Comparison of ENCODE assay signal across 16 cellular contexts in the genomic region with DNA sequence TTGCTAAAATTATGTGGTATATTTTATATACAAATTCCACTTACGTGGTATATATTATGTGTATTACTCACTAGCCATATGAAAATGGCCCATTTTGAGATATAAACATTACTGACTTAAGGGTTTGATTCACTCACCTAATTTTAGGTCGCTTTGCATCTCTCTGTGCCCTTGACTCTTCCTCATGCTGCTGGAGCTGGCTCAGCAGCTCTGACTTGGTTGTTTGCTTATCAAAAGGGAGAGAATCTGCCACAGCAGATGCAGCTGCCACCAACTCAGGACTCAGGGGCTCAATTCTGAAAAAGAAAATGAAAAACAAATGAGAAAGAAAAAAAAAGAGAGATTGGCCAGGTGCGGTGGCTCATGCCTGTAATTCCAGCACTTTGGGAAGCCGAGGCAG.
"Had no signal": no experiment of that assay in that cellular context is flagged by ENCODE, and none has a peak within 500 bp of the region (broad histone marks: within the 10 kb centered on the region; RNA-seq: fewer than 3 reads in every experiment).

No MANE protein-coding gene starts in this region.

- H3K9me3 Mint-ChIP-seq: activated CD4-positive, alpha-beta memory T cell treated with anti-CD3 and anti-CD28 coated beads for 36 hours; memory B cell; nephron progenitor cell; stimulated activated naive B cell treated with anti-CD40 and anti-IgM and Interleukin-4, amounts not matched to agents 10 μg/mL and 1 μg/mL and 100 μg/mL, for 72 hours had no signal

- H3K27me3 ChIP-seq: heart right ventricle, left lung, tibial nerve, vagina had no signal

- H3K27me3 Mint-ChIP-seq: activated CD4-positive, alpha-beta memory T cell treated with anti-CD3 and anti-CD28 coated beads for 36 hours; memory B cell; stimulated activated naive B cell treated with anti-CD40 and anti-IgM and Interleukin-4, amounts not matched to agents 10 μg/mL and 1 μg/mL and 100 μg/mL, for 72 hours had no signal

- ATAC-seq: heart right ventricle; left lung; sciatic nerve; stimulated activated naive B cell treated with anti-CD40 and anti-IgM and Interleukin-4, amounts not matched to agents 10 μg/mL and 1 μg/mL and 100 μg/mL, for 72 hours had no signal

- H3K4me1 ChIP-seq: left lung, tibial nerve, vagina had no signal

- H3K27ac ChIP-seq: coronary artery, heart right ventricle, left lung, tibial nerve, vagina had no signal

- DNase-seq: activated CD4-positive, alpha-beta memory T cell treated with anti-CD3 and anti-CD28 coated beads for 36 hours; activated CD4-positive, CD25-positive, alpha-beta regulatory T cell treated with anti-CD3 and anti-CD28 coated beads, Interleukin-2, amount 50 U/mL, for 72 hours; activated naive CD4-positive, alpha-beta T cell treated with Interleukin-2 at 50 U/mL for 16 hours; central memory CD4-positive, alpha-beta T cell; effector CD8-positive, alpha-beta T cell; foreskin melanocyte; heart right ventricle; left lung; nephron progenitor cell; stimulated activated CD4-positive, alpha-beta T cell treated with anti-CD3 and anti-CD28 coated beads, Interleukin-2, amount 100 ng/mL, for 24 hours; stimulated activated naive B cell treated with anti-CD40 and anti-IgM and Interleukin-4, amounts not matched to agents 10 μg/mL and 1 μg/mL and 100 μg/mL, for 72 hours had no signal

- H3K27ac Mint-ChIP-seq: activated CD4-positive, alpha-beta memory T cell treated with anti-CD3 and anti-CD28 coated beads for 36 hours; memory B cell; nephron progenitor cell; stimulated activated naive B cell treated with anti-CD40 and anti-IgM and Interleukin-4, amounts not matched to agents 10 μg/mL and 1 μg/mL and 100 μg/mL, for 72 hours had no signal

- H3K4me3 Mint-ChIP-seq: activated CD4-positive, alpha-beta memory T cell treated with anti-CD3 and anti-CD28 coated beads for 36 hours; memory B cell; nephron progenitor cell; stimulated activated naive B cell treated with anti-CD40 and anti-IgM and Interleukin-4, amounts not matched to agents 10 μg/mL and 1 μg/mL and 100 μg/mL, for 72 hours had no signal

- H3K4me1 Mint-ChIP-seq: nephron progenitor cell had no signal

- H3K9me3 ChIP-seq: heart right ventricle, left lung, tibial nerve, vagina had no signal

- H3K4me3 ChIP-seq: coronary artery, heart right ventricle, left lung, tibial nerve, vagina had no signal
